In genomic region chr3:18580268-18580667, GRCh38 we compare ENCODE assay signal across 16 cellular contexts.
A peak's percentile ranks its signal among the peaks of the same experiment; 100 is the strongest.
DNase-seq lines count a peak whose midpoint lies in the region; ATAC-seq and TF ChIP-seq lines count a peak whose summit lies in the region.
"Had no signal": no experiment of that assay in that cellular context is flagged by ENCODE, and none has a peak within 500 bp of the region (broad histone marks: within the 10 kb centered on the region; RNA-seq: fewer than 3 reads in every experiment).

No MANE protein-coding gene starts in this region.

- TF ChIP-seq CTCF in hepatocyte (IDR thresholded peaks at IDR 0.05; ENCODE audit: poor library complexity): no peak

- H2AFZ ChIP-seq in hepatocyte: no peak overlapping the region

- DNase-seq in NCI-H1436 (lab: John Stamatoyannopoulos, UW): peak; percentile 32
- no peak for DNase-seq in NCI-H1436 treated with DMSO at 0.1 percent for 48 hours (lab: John Stamatoyannopoulos, UW)
- DNase-seq in NCI-H748 treated with DMSO at 0.1 percent for 48 hours (lab: John Stamatoyannopoulos, UW): peak; percentile 84
- DNase-seq in hepatocyte (ENCODE audit: low spot score): peak; percentile 55
- DNase-seq in activated CD8-positive, alpha-beta memory T cell treated with anti-CD3 and anti-CD28 coated beads for 24 hours: no peak
- no peak for DNase-seq in activated T-cell treated with anti-CD3 and anti-CD28 coated beads, Interleukin-2, amount 50 U/mL, for 48 hours
- DNase-seq: activated CD8-positive, alpha-beta T cell treated with anti-CD3 and anti-CD28 coated beads for 36 hours; dorsolateral prefrontal cortex; EL; islet precursor cell; stimulated activated naive CD8-positive, alpha-beta T cell treated with anti-CD3 and anti-CD28 coated beads, Interleukin-15, amount 100 ng/mL, for 72 hours had no signal

- no peak overlapping the region for H3K27ac ChIP-seq in hepatocyte
- H3K27ac ChIP-seq: A549, dorsolateral prefrontal cortex had no signal

- no peak for TF ChIP-seq RAD21 in Ishikawa (IDR thresholded peaks at IDR 0.05; ENCODE audit: low read depth)

- ATAC-seq in GM21528 (IDR thresholded peaks at IDR 0.05; ENCODE audit: low FRiP score, unreplicated experiment): no peak
- ATAC-seq: A549; activated CD8-positive, alpha-beta T cell treated with anti-CD3 and anti-CD28 coated beads for 36 hours; esophagus mucosa; stimulated activated naive CD8-positive, alpha-beta T cell treated with anti-CD3 and anti-CD28 coated beads, Interleukin-15, amount 100 ng/mL, for 72 hours; WTC11 had no signal

- 71% methylated on average over 2 of the region's 2 CpGs for WGBS in hepatocyte (ENCODE audit: low lambda C conversion rate, missing lambda C conversion rate)

- no peaks in the 10 kb centered on the region for H3K9me3 ChIP-seq in hepatocyte (ENCODE audit: low read depth)
- H3K9me3 ChIP-seq: A549 had no signal

- no peaks in the 10 kb centered on the region for H3K36me3 ChIP-seq in hepatocyte (replicated peaks; ENCODE audit: insufficient read depth, low read depth)

- no peaks in the 10 kb centered on the region for H3K4me1 ChIP-seq in hepatocyte (ENCODE audit: insufficient read depth)
- H3K4me1 ChIP-seq: A549 had no signal

- H4K20me1 ChIP-seq in hepatocyte (ENCODE audit: insufficient read depth, poor library complexity, severe bottlenecking): no peaks in the 10 kb centered on the region

- no peak overlapping the region for H3K4me2 ChIP-seq in hepatocyte
- H3K4me2 ChIP-seq: A549 had no signal

- no peak overlapping the region for H3K4me3 ChIP-seq in hepatocyte
- H3K4me3 ChIP-seq: A549, dorsolateral prefrontal cortex had no signal

- H3K27me3 ChIP-seq in hepatocyte: no peaks in the 10 kb centered on the region
- H3K27me3 ChIP-seq: dorsolateral prefrontal cortex had no signal

- no peak for TF ChIP-seq EP300 in Ishikawa (IDR thresholded peaks at IDR 0.05; ENCODE audit: borderline replicate concordance)

- no peaks in the 10 kb centered on the region for H3K79me2 ChIP-seq in hepatocyte

- H3K9me2 ChIP-seq in hepatocyte (replicated peaks; ENCODE audit: insufficient read depth): no peaks in the 10 kb centered on the region

TF ChIP-seq in Ishikawa, 13 proteins besides CTCF, POLR2A, EP300 and RAD21:
- TF ChIP-seq REST (IDR thresholded peaks at IDR 0.05; ENCODE audit: low read depth): no peak
- peak; percentile 62 for TF ChIP-seq NFIC (IDR thresholded peaks at IDR 0.05)

Comparison
In these comparisons a context has a peak if more than half of its experiments do, and no peak if none do; other contexts are left out.
1. DNase-seq: peak in NCI-H1436 (single experiment), NCI-H748 treated with DMSO at 0.1 percent for 48 hours (single experiment) and hepatocyte (single experiment); none in NCI-H1436 treated with DMSO at 0.1 percent for 48 hours (single experiment), activated CD8-positive, alpha-beta memory T cell treated with anti-CD3 and anti-CD28 coated beads for 24 hours (single experiment) and activated T-cell treated with anti-CD3 and anti-CD28 coated beads, Interleukin-2, amount 50 U/mL, for 48 hours (0 of 2).